15 cellular contexts compared by ENCODE assay signal in the genomic region with DNA sequence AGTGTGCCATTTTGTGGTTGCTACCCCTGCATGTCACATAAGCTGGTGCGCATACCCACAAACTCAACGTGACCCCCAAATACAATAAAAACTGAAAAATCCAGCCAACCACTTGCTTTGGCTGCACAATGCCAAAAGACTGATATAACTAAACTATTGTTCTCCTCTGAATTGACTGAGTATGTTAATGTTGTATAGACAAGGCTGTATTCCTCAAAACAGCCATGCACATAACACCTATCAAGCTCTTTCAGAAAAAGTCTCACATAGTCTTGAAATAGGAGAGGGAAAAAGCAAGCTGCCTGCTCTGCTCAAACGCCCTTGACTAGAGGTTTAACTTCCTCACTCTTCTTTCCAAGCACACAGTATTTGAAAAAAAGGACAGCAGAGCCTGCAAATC.
DNase-seq lines count a peak whose midpoint lies in the region; ATAC-seq lines count a peak whose summit lies in the region.
"Had no signal": no experiment of that assay in that cellular context is flagged by ENCODE, and none has a peak within 500 bp of the region (broad histone marks: within the 10 kb centered on the region; RNA-seq: fewer than 3 reads in every experiment).

No MANE protein-coding gene starts in this region.

- no peaks in the 10 kb centered on the region for H3K36me3 Mint-ChIP-seq in activated CD8-positive, alpha-beta T cell treated with anti-CD3 and anti-CD28 coated beads, Interleukin-2, amount 10 ng/mL, durations not matched to agents 7 days and 5 days (ENCODE audit: low read depth)
- H3K36me3 Mint-ChIP-seq: CD8-positive, alpha-beta memory T cell had no signal

- no peak overlapping the region for H3K4me3 ChIP-seq in SK-N-MC
- H3K4me3 ChIP-seq: BLaER1 had no signal

- no peak overlapping the region for H3K27ac Mint-ChIP-seq in activated CD8-positive, alpha-beta T cell treated with anti-CD3 and anti-CD28 coated beads, Interleukin-2, amount 10 ng/mL, durations not matched to agents 7 days and 5 days
- H3K27ac Mint-ChIP-seq: CD8-positive, alpha-beta memory T cell; H9 had no signal

- peaks cover 4% of the 10 kb centered on the region for H3K27me3 Mint-ChIP-seq in activated CD8-positive, alpha-beta T cell treated with anti-CD3 and anti-CD28 coated beads, Interleukin-2, amount 10 ng/mL, durations not matched to agents 7 days and 5 days (ENCODE audit: low read depth)

- POLR2A ChIA-PET in activated CD8-positive, alpha-beta T cell treated with anti-CD3 and anti-CD28 coated beads, Interleukin-2, amount 10 ng/mL, durations not matched to agents 7 days and 5 days (lab: Charles Lee), result no interaction called here

- H3K36me3 ChIP-seq in SK-N-MC (ENCODE audit: insufficient read depth, low read length), result no peaks in the 10 kb centered on the region
- H3K36me3 ChIP-seq: BLaER1 had no signal

- no peaks in the 10 kb centered on the region for H3K4me1 Mint-ChIP-seq in activated CD8-positive, alpha-beta T cell treated with anti-CD3 and anti-CD28 coated beads, Interleukin-2, amount 10 ng/mL, durations not matched to agents 7 days and 5 days (ENCODE audit: low read depth)
- H3K4me1 Mint-ChIP-seq: CD8-positive, alpha-beta memory T cell had no signal

- no peaks in the 10 kb centered on the region for H3K9me3 ChIP-seq in SK-N-MC (ENCODE audit: low read depth, low read length)
- H3K9me3 ChIP-seq: Caco-2 had no signal

- peak overlapping the region; percentile 4 for H3K9ac ChIP-seq in SK-N-MC (ENCODE audit: insufficient read length)
- H3K9ac ChIP-seq: BLaER1 had no signal

- no peaks in the 10 kb centered on the region for H3K9me3 Mint-ChIP-seq in activated CD8-positive, alpha-beta T cell treated with anti-CD3 and anti-CD28 coated beads, Interleukin-2, amount 10 ng/mL, durations not matched to agents 7 days and 5 days (ENCODE audit: insufficient read depth)

- CTCF ChIA-PET in activated CD8-positive, alpha-beta T cell treated with anti-CD3 and anti-CD28 coated beads, Interleukin-2, amount 10 ng/mL, durations not matched to agents 7 days and 5 days (lab: Charles Lee), result no interaction called here

- peak; percentile 66 for DNase-seq in NCI-H1092 treated with DMSO at 0.1 percent for 48 hours (lab: John Stamatoyannopoulos, UW)
- DNase-seq in NCI-H1092 (lab: John Stamatoyannopoulos, UW), result no peak
- DNase-seq in SK-N-MC (ENCODE audit: low read depth, low spot score), result no peak
- DNase-seq in medulla oblongata (ENCODE audit: extremely low spot score), result peak; percentile 46
- DNase-seq in superior temporal gyrus (ENCODE audit: extremely low spot score), result peak; percentile 52
- no peak for DNase-seq in activated CD8-positive, alpha-beta T cell treated with anti-CD3 and anti-CD28 coated beads, Interleukin-2, amount 10 ng/mL, durations not matched to agents 7 days and 5 days
- DNase-seq: 8988T; AML-193; Caco-2; CD8-positive, alpha-beta memory T cell; GOT3; H9 had no signal

- H3K4me3 Mint-ChIP-seq in activated CD8-positive, alpha-beta T cell treated with anti-CD3 and anti-CD28 coated beads, Interleukin-2, amount 10 ng/mL, durations not matched to agents 7 days and 5 days, result no peak overlapping the region
- H3K4me3 Mint-ChIP-seq: CD8-positive, alpha-beta memory T cell; H9 had no signal

- H3K27ac ChIP-seq in SK-N-MC, result peak overlapping the region; percentile 88
- H3K27ac ChIP-seq: BLaER1 had no signal

- no peak for ATAC-seq in HG02885 (IDR thresholded peaks at IDR 0.05; ENCODE audit: poor library complexity, unreplicated experiment)
- no peak for ATAC-seq in activated CD8-positive, alpha-beta T cell treated with anti-CD3 and anti-CD28 coated beads, Interleukin-2, amount 10 ng/mL, durations not matched to agents 7 days and 5 days
- ATAC-seq: HepG2 had no signal

Comparison
In these comparisons a context has a peak if more than half of its experiments do, and no peak if none do; other contexts are left out.
1. DNase-seq: peak in NCI-H1092 treated with DMSO at 0.1 percent for 48 hours (single experiment), medulla oblongata (single experiment) and superior temporal gyrus (single experiment); none in NCI-H1092 (single experiment), SK-N-MC (single experiment) and activated CD8-positive, alpha-beta T cell treated with anti-CD3 and anti-CD28 coated beads, Interleukin-2, amount 10 ng/mL, durations not matched to agents 7 days and 5 days (single experiment).